Comparison of ENCODE assay signal across 16 cellular contexts in the genomic region with DNA sequence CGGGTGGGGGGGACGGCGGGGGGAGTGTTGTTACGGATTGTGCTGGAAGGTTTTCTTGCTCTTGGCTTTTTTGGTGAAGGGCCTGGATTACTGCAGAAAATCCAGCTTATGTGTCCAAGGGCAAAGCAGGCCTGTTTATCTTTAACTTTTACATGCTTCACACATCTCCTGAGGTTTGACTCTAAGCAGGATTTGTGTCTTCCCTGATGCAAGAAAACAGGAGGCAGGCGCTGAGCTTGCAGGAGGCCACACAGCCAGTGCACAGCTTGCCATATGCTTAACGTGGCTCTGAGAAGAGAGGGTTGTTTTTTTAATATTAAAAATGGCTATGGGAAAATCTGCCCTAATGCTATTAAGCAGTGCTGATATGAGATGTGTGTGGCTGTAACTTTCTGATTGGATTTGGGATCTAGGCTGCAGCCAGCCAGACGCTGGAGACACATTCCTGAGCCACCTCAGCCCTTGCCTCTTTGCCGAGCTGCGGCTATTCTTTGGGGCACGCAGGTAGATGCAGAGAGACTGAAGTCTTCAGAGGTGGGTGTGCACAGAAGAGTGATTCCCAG.
"Had no signal": no experiment of that assay in that cellular context is flagged by ENCODE, and none has a peak within 500 bp of the region (broad histone marks: within the 10 kb centered on the region; RNA-seq: fewer than 3 reads in every experiment).

No MANE protein-coding gene starts in this region.

- H3K9me3 ChIP-seq: lower lobe of right lung, uterus had no signal

- H3K27me3 ChIP-seq: brain microvascular endothelial cell, uterus had no signal

- H3K27ac ChIP-seq: brain microvascular endothelial cell, lower lobe of right lung, uterus had no signal

- H3K9me3 Mint-ChIP-seq: immature natural killer cell; mesothelial cell of epicardium; naive B cell; stimulated activated naive CD8-positive, alpha-beta T cell treated with anti-CD3 and anti-CD28 coated beads, Interleukin-15, Interleukin-2, amounts not matched to agents 100 ng/mL and 50 ng/mL, for 24 hours had no signal

- H3K36me3 ChIP-seq: brain microvascular endothelial cell, lower lobe of right lung, uterus had no signal

- H3K27ac Mint-ChIP-seq: immature natural killer cell; mesothelial cell of epicardium; naive B cell; stimulated activated naive CD8-positive, alpha-beta T cell treated with anti-CD3 and anti-CD28 coated beads, Interleukin-15, Interleukin-2, amounts not matched to agents 100 ng/mL and 50 ng/mL, for 24 hours had no signal

- H3K4me3 ChIP-seq: lower lobe of right lung, uterus had no signal

- H3K4me1 Mint-ChIP-seq: immature natural killer cell, mesothelial cell of epicardium, naive B cell had no signal

- ATAC-seq: activated CD4-positive, CD25-positive, alpha-beta regulatory T cell treated with anti-CD3 and anti-CD28 coated beads, Interleukin-2, amount 50 U/mL, for 24 hours; left cardiac atrium; lower lobe of right lung had no signal

- H3K4me1 ChIP-seq: lower lobe of right lung, uterus had no signal

- H3K4me3 Mint-ChIP-seq: immature natural killer cell; mesothelial cell of epicardium; stimulated activated naive CD8-positive, alpha-beta T cell treated with anti-CD3 and anti-CD28 coated beads, Interleukin-15, Interleukin-2, amounts not matched to agents 100 ng/mL and 50 ng/mL, for 24 hours had no signal

- DNase-seq: activated naive CD4-positive, alpha-beta T cell treated with anti-CD3 and anti-CD28 coated beads, Interleukin-2, amount 50 U/mL, for 16 hours; amygdala; brain microvascular endothelial cell; cerebellar nuclear complex; dermis blood vessel endothelial cell; glutamatergic neuron; immature natural killer cell; left cardiac atrium; lower lobe of right lung; naive B cell; stimulated activated CD4-positive, alpha-beta T cell treated with anti-CD3 and anti-CD28 coated beads, Interleukin-12 subunit alpha, Interleukin-12 subunit beta, amount 100 ng/mL, for 4 hours; stimulated activated CD4-positive, alpha-beta T cell treated with anti-CD3 and anti-CD28 coated beads, Interleukin-2, amount 100 ng/mL, for 48 hours; uterus had no signal
